ENCODE assay signal across 25 cellular contexts in genomic region chrX:105634180-105634579, GRCh38.
"Had no signal": no experiment of that assay in that cellular context is flagged by ENCODE, and none has a peak within 500 bp of the region (broad histone marks: within the 10 kb centered on the region; RNA-seq: fewer than 3 reads in every experiment).

No MANE protein-coding gene starts in this region.

- H3K9me3 ChIP-seq: gastrocnemius medialis, lower lobe of right lung, prostate gland, right atrium auricular region, thyroid gland, vagina had no signal

- H3K36me3 Mint-ChIP-seq: naive thymus-derived CD8-positive, alpha-beta T cell had no signal

- H3K4me1 Mint-ChIP-seq: naive thymus-derived CD8-positive, alpha-beta T cell; stimulated activated naive CD8-positive, alpha-beta T cell treated with anti-CD3 and anti-CD28 coated beads, Interleukin-15, amount 100 ng/mL, for 72 hours had no signal

- H3K4me3 ChIP-seq: dorsolateral prefrontal cortex, gastrocnemius medialis, lower lobe of right lung, prostate gland, right atrium auricular region, smooth muscle cell, thyroid gland, vagina had no signal

- H3K27ac Mint-ChIP-seq: naive thymus-derived CD8-positive, alpha-beta T cell; nephron progenitor cell; stimulated activated naive CD8-positive, alpha-beta T cell treated with anti-CD3 and anti-CD28 coated beads, Interleukin-15, amount 100 ng/mL, for 72 hours had no signal

- H3K27ac ChIP-seq: dorsolateral prefrontal cortex, epithelial cell of prostate, gastrocnemius medialis, lower lobe of right lung, prostate gland, right atrium auricular region, thyroid gland, vagina had no signal

- H3K4me1 ChIP-seq: lower lobe of right lung, prostate gland, right atrium auricular region, thyroid gland, vagina had no signal

- DNase-seq: dorsolateral prefrontal cortex; effector CD4-positive, alpha-beta T cell; foreskin fibroblast; gastrocnemius medialis; head of caudate nucleus; left ventricle myocardium superior; lower lobe of right lung; naive thymus-derived CD8-positive, alpha-beta T cell; nephron progenitor cell; nucleus accumbens; stimulated activated CD4-positive, alpha-beta T cell treated with anti-CD3 and anti-CD28 coated beads, Interleukin-12 subunit alpha, Interleukin-12 subunit beta, amount 100 ng/mL, for 4 hours; stimulated activated CD4-positive, alpha-beta T cell treated with anti-CD3 and anti-CD28 coated beads, Interleukin-1b, Interleukin-23, amount 100 ng/mL, for 48 hours; stimulated activated CD4-positive, alpha-beta T cell treated with anti-CD3 and anti-CD28 coated beads, Interleukin-4, amount 100 ng/mL, for 1 hour; stimulated activated CD8-positive, alpha-beta memory T cell treated with anti-CD3 and anti-CD28 coated beads, Interleukin-4, amount 100 ng/mL, for 48 hours; stimulated activated naive CD4-positive, alpha-beta T cell; stimulated activated naive CD8-positive, alpha-beta T cell treated with anti-CD3 and anti-CD28 coated beads, Interleukin-15, amount 100 ng/mL, for 72 hours; thyroid gland; trophoblast cell had no signal

- H3K27me3 Mint-ChIP-seq: naive thymus-derived CD8-positive, alpha-beta T cell; stimulated activated naive CD8-positive, alpha-beta T cell treated with anti-CD3 and anti-CD28 coated beads, Interleukin-15, amount 100 ng/mL, for 72 hours had no signal

- H3K36me3 ChIP-seq: gastrocnemius medialis, lower lobe of right lung, prostate gland, right atrium auricular region, thyroid gland, vagina had no signal

- H3K4me3 Mint-ChIP-seq: naive thymus-derived CD8-positive, alpha-beta T cell; nephron progenitor cell; stimulated activated naive CD8-positive, alpha-beta T cell treated with anti-CD3 and anti-CD28 coated beads, Interleukin-15, amount 100 ng/mL, for 72 hours had no signal

- H3K27me3 ChIP-seq: right atrium auricular region, thyroid gland, vagina had no signal

- ATAC-seq: esophagus mucosa; gastrocnemius medialis; left ventricle myocardium superior; lower lobe of right lung; naive thymus-derived CD8-positive, alpha-beta T cell; sciatic nerve; stimulated activated naive CD8-positive, alpha-beta T cell treated with anti-CD3 and anti-CD28 coated beads, Interleukin-15, amount 100 ng/mL, for 72 hours had no signal
